ENCODE assay signal across 11 cellular contexts in the genomic region with DNA sequence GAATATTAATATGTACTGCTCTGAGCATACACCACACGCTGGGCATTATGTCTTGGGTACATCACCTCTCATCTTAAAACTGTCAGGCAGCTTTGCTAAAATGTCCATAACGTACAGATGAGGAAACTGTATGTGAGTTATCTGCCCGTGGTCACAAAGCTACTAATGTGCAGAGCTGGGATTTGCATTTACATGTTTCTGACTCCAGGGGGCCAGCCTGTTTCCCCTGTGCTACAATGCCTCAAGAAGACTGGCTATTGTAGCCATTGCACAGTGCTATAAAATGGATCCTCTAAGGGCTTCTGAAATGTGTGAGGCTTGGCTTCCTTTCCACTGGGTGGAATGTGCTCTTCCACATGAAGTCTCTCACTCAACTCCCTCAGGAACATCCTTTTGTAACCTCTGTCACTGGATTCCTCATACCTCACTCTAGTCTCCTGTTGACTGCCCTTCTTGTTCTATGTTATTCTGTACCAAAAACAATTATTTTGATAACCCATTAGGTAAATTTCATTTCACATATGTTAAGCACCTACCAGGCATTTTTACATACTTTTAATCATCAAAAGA.
DNase-seq lines count a peak whose midpoint lies in the region; ATAC-seq, FAIRE-seq and TF ChIP-seq lines count a peak whose summit lies in the region.
"Had no signal": no experiment of that assay in that cellular context is flagged by ENCODE, and none has a peak within 500 bp of the region (broad histone marks: within the 10 kb centered on the region; RNA-seq: fewer than 3 reads in every experiment).

No MANE protein-coding gene starts in this region.

- ATAC-seq in GM21526 (IDR thresholded peaks at IDR 0.05; ENCODE audit: low FRiP score, unreplicated experiment), result peak; percentile 44
- ATAC-seq in HG03045 (IDR thresholded peaks at IDR 0.05; ENCODE audit: unreplicated experiment), result no peak

- DNase-seq in NCI-H748 treated with DMSO at 0.1 percent for 48 hours (lab: John Stamatoyannopoulos, UW) (peak; percentile 2), fibroblast of mammary gland (ENCODE audit: low read depth) (peak; percentile 41), GM12892 (ENCODE audit: insufficient read length) (no peak)
- no peak for DNase-seq in central memory CD4-positive, alpha-beta T cell
- DNase-seq in activated T-cell treated with anti-CD3 and anti-CD28 coated beads, Interleukin-2, amount 50 U/mL, for 1 hour, result no peak
- DNase-seq: effector CD4-positive, alpha-beta T cell; naive B cell had no signal

- TF ChIP-seq CTCF in C4-2B (conservative IDR thresholded peaks at IDR 0.05), result peak; percentile 42
- peak; percentile 54 for TF ChIP-seq CTCF in fibroblast of mammary gland (conservative IDR thresholded peaks at IDR 0.05; ENCODE audit: control insufficient read depth, insufficient read depth, low read depth, low read length)

- no peak for FAIRE-seq in GM12892 (lab: Jason Lieb, UNC)

- no peak overlapping the region for H3K27ac ChIP-seq in C4-2B
- H3K27ac ChIP-seq: VCaP had no signal

- no peak overlapping the region for H3K4me3 ChIP-seq in fibroblast of mammary gland (ENCODE audit: control insufficient read depth, low read depth, low read length)

- TF ChIP-seq POLR2A in GM12892 (IDR thresholded peaks at IDR 0.05; ENCODE audit: low read depth, low read length), result no peak

Comparison
In these comparisons a context has a peak if more than half of its experiments do, and no peak if none do; other contexts are left out.
1. DNase-seq: peak in NCI-H748 treated with DMSO at 0.1 percent for 48 hours (single experiment) and fibroblast of mammary gland (single experiment); none in central memory CD4-positive, alpha-beta T cell (single experiment), GM12892 (single experiment) and activated T-cell treated with anti-CD3 and anti-CD28 coated beads, Interleukin-2, amount 50 U/mL, for 1 hour (single experiment).